In the genomic region with DNA sequence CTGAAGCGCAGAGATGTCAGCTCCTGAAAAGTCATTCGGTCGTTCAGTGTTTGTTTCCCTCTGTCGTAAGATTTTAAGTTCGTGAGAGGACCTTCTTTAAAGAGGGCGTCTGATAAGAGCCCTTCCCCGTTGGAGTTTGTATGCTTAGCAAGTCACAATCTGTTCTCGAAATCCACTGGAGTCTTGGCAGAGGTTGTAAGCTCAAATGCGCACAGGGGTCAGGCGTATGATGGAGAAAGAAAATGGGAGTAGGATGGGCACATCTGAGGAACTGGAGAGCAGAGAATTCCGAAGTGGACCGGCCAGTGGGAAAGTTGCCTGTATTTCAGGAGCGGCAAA, we compare ENCODE assay signal across 8 cellular contexts. TPM values are rescaled to one million over a fixed set of nuclear protein-coding genes. Genes with fewer than 3 reads are reported as not detected.
DNase-seq lines count a peak whose midpoint lies in the region; ATAC-seq and TF ChIP-seq lines count a peak whose summit lies in the region.

No MANE protein-coding gene starts in this region.

- H3K4me3 Mint-ChIP-seq in T-helper 17 cell (peak overlapping the region; percentile 93), neural crest cell (peak overlapping the region; percentile 97)

- H3K9me3 ChIP-seq in T-helper 17 cell (ENCODE audit: control insufficient read depth, low read length, poor library complexity, severe bottlenecking): no peaks in the 10 kb centered on the region

- CTCF ChIA-PET in AG04449 (lab: Yijun Ruan, JAX): interaction anchor here (0.7 to 4.2 kb wide), 5 partner anchors 18 to 465 kb away, joined by 3 to 15 read pairs (median 4); partner anchors contain the start of gene DTWD2

- H3K27ac Mint-ChIP-seq in T-helper 17 cell (peak overlapping the region; percentile 85), neural crest cell (ENCODE audit: unreplicated experiment) (peak overlapping the region; percentile 96)

- H3K27me3 Mint-ChIP-seq in T-helper 17 cell (peaks cover 15% of the 10 kb centered on the region), neural crest cell (ENCODE audit: low read depth) (no peaks in the 10 kb centered on the region)

- peak overlapping the region; percentile 88 for H3K4me3 ChIP-seq in AG04449 (ENCODE audit: low read depth, low read length)
- H3K4me3 ChIP-seq in fibroblast of the aortic adventitia (ENCODE audit: low read depth, low read length): peak overlapping the region; percentile 94

- TF ChIP-seq CTCF in AG04449 (IDR thresholded peaks at IDR 0.05; ENCODE audit: insufficient read depth, low read length, missing control alignments) (no peak), fibroblast of the aortic adventitia (IDR thresholded peaks at IDR 0.05; ENCODE audit: insufficient read depth, low read length) (no peak), neural crest cell (conservative IDR thresholded peaks at IDR 0.05) (no peak)

- H3K9me3 Mint-ChIP-seq in neural crest cell: peaks cover 10% of the 10 kb centered on the region

- H3K4me1 Mint-ChIP-seq in T-helper 17 cell: peaks cover 12% of the 10 kb centered on the region
- peaks cover 9% of the 10 kb centered on the region for H3K4me1 Mint-ChIP-seq in neural crest cell

- DNase-seq in AG04449 (ENCODE audit: low read depth, low spot score) (no peak), T-helper 17 cell (no peak), fibroblast of the aortic adventitia (ENCODE audit: low read depth) (peak; percentile 66), neural crest cell (ENCODE audit: low read depth, low spot score) (no peak), NCI-H1930 (lab: John Stamatoyannopoulos, UW) (no peak)

- H3K36me3 Mint-ChIP-seq in T-helper 17 cell (ENCODE audit: low read depth): peaks cover 2% of the 10 kb centered on the region
- H3K36me3 Mint-ChIP-seq in neural crest cell (ENCODE audit: low read depth): peaks cover 8% of the 10 kb centered on the region

- ATAC-seq in GM18861 (IDR thresholded peaks at IDR 0.05; ENCODE audit: unreplicated experiment) (peak; percentile 8), HG03280 (IDR thresholded peaks at IDR 0.05; ENCODE audit: unreplicated experiment) (peak; percentile 17), T-helper 17 cell (peak; percentile 1), esophagus mucosa (no peak)

- POLR2A ChIA-PET in AG04449 (lab: Yijun Ruan, JAX): no interaction called here

RNA-seq across cellular contexts. Expression of gene HSD17B4, which starts 0.7 kb away (rescaled TPM):
- total RNA-seq in T-helper 17 cell (10 to 100 TPM; 26.3 to 38.6 TPM), fibroblast of the aortic adventitia (ENCODE audit: low replicate concordance) (122 and 175 TPM in 2 replicates), neural crest cell (179 and 214 TPM in 2 replicates), esophagus mucosa (164 TPM)
